In genomic region chr1:230550428-230550827, GRCh38 we compare ENCODE assay signal across 17 cellular contexts.
DNase-seq lines count a peak whose midpoint lies in the region; ATAC-seq, FAIRE-seq and TF ChIP-seq lines count a peak whose summit lies in the region.
"Had no signal": no experiment of that assay in that cellular context is flagged by ENCODE, and none has a peak within 500 bp of the region (broad histone marks: within the 10 kb centered on the region; RNA-seq: fewer than 3 reads in every experiment).

No MANE protein-coding gene starts in this region.

- peak; percentile 50 for DNase-seq in activated CD8-positive, alpha-beta memory T cell treated with anti-CD3 and anti-CD28 coated beads, Interleukin-2, amount 10 ng/mL, durations not matched to agents 7 days and 5 days
- DNase-seq in activated CD8-positive, alpha-beta memory T cell treated with anti-CD3 and anti-CD28 coated beads for 24 hours: no peak
- DNase-seq in NCI-H2029 (lab: John Stamatoyannopoulos, UW) (peak; percentile 63), bronchial epithelial cell (ENCODE audit: low read depth) (peak; percentile 90), HuH-7 (ENCODE audit: low spot score) (no peak), A673 (ENCODE audit: low spot score) (no peak)
- DNase-seq in stimulated activated effector memory CD8-positive, alpha-beta T cell treated with anti-CD3 and anti-CD28 coated beads, Interleukin-12 subunit alpha, Interleukin-12 subunit beta, amount 100 ng/mL, for 72 hours (ENCODE audit: low spot score in 2 of 2): no peak
- DNase-seq: activated naive CD4-positive, alpha-beta T cell treated with anti-CD3 and anti-CD28 coated beads for 36 hours; brain microvascular endothelial cell; left ventricle myocardium inferior; NCI-H1417; NCI-H510A had no signal

- BruUV-seq in A673 (replicated peaks; lab: Mats Ljungman, UMichigan): no TSS peak

- CTCF ChIA-PET in activated CD8-positive, alpha-beta memory T cell treated with anti-CD3 and anti-CD28 coated beads, Interleukin-2, amount 10 ng/mL, durations not matched to agents 7 days and 5 days (lab: Charles Lee): no interaction called here
- CTCF ChIA-PET in A673 (lab: Charles Lee): no interaction called here

- no peaks in the 10 kb centered on the region for H3K4me1 ChIP-seq in A673 (ENCODE audit: insufficient read depth, low read length, poor library complexity, severe bottlenecking)
- H3K4me1 ChIP-seq: HAP-1 had no signal

- H3K27ac Mint-ChIP-seq in activated CD8-positive, alpha-beta memory T cell treated with anti-CD3 and anti-CD28 coated beads, Interleukin-2, amount 10 ng/mL, durations not matched to agents 7 days and 5 days: peak overlapping the region; percentile 54
- no peak overlapping the region for H3K27ac Mint-ChIP-seq in stimulated activated effector memory CD8-positive, alpha-beta T cell treated with anti-CD3 and anti-CD28 coated beads, Interleukin-12 subunit alpha, Interleukin-12 subunit beta, amount 100 ng/mL, for 72 hours
- H3K27ac Mint-ChIP-seq: activated naive CD4-positive, alpha-beta T cell treated with anti-CD3 and anti-CD28 coated beads for 36 hours; stimulated activated naive CD8-positive, alpha-beta T cell treated with anti-CD3 and anti-CD28 coated beads, Interleukin-15, Interleukin-2, amounts not matched to agents 100 ng/mL and 50 ng/mL, for 24 hours had no signal

- FAIRE-seq in bronchial epithelial cell (lab: Jason Lieb, UNC): peak; percentile 62

- no peak overlapping the region for H3K27ac ChIP-seq in A673 (ENCODE audit: low read depth, low read length, poor library complexity, severe bottlenecking)
- H3K27ac ChIP-seq: brain microvascular endothelial cell, hepatocyte, left ventricle myocardium inferior, VCaP had no signal

- peaks cover 13% of the 10 kb centered on the region for H3K4me1 Mint-ChIP-seq in activated CD8-positive, alpha-beta memory T cell treated with anti-CD3 and anti-CD28 coated beads, Interleukin-2, amount 10 ng/mL, durations not matched to agents 7 days and 5 days
- no peaks in the 10 kb centered on the region for H3K4me1 Mint-ChIP-seq in stimulated activated effector memory CD8-positive, alpha-beta T cell treated with anti-CD3 and anti-CD28 coated beads, Interleukin-12 subunit alpha, Interleukin-12 subunit beta, amount 100 ng/mL, for 72 hours

- TF ChIP-seq CTCF in bronchial epithelial cell (IDR thresholded peaks at IDR 0.05; ENCODE audit: insufficient read depth, low read length, severe bottlenecking) (no peak), A673 (conservative IDR thresholded peaks at IDR 0.05; ENCODE audit: low read depth, low read length) (no peak)

- ATAC-seq in activated CD8-positive, alpha-beta memory T cell treated with anti-CD3 and anti-CD28 coated beads, Interleukin-2, amount 10 ng/mL, durations not matched to agents 7 days and 5 days: peak; percentile 69
- ATAC-seq in stimulated activated effector memory CD8-positive, alpha-beta T cell treated with anti-CD3 and anti-CD28 coated beads, Interleukin-12 subunit alpha, Interleukin-12 subunit beta, amount 100 ng/mL, for 72 hours: peak; percentile 79
- ATAC-seq in HG03095 (IDR thresholded peaks at IDR 0.05; ENCODE audit: unreplicated experiment): no peak

- no peak overlapping the region for H3K4me3 ChIP-seq in bronchial epithelial cell (ENCODE audit: low read depth, low read length)
- H3K4me3 ChIP-seq in A673 (ENCODE audit: low read depth, low read length, poor library complexity, severe bottlenecking): no peak overlapping the region
- H3K4me3 ChIP-seq: HAP-1, hepatocyte, left ventricle myocardium inferior had no signal

- no peak overlapping the region for H3K4me3 Mint-ChIP-seq in activated CD8-positive, alpha-beta memory T cell treated with anti-CD3 and anti-CD28 coated beads, Interleukin-2, amount 10 ng/mL, durations not matched to agents 7 days and 5 days
- H3K4me3 Mint-ChIP-seq in stimulated activated effector memory CD8-positive, alpha-beta T cell treated with anti-CD3 and anti-CD28 coated beads, Interleukin-12 subunit alpha, Interleukin-12 subunit beta, amount 100 ng/mL, for 72 hours: no peak overlapping the region
- H3K4me3 Mint-ChIP-seq: activated naive CD4-positive, alpha-beta T cell treated with anti-CD3 and anti-CD28 coated beads for 36 hours; stimulated activated naive CD8-positive, alpha-beta T cell treated with anti-CD3 and anti-CD28 coated beads, Interleukin-15, Interleukin-2, amounts not matched to agents 100 ng/mL and 50 ng/mL, for 24 hours had no signal

- H3K36me3 ChIP-seq in bronchial epithelial cell (ENCODE audit: control insufficient read depth, insufficient read depth, low read length) (no peaks in the 10 kb centered on the region), A673 (ENCODE audit: insufficient read depth, low read length, poor library complexity, severe bottlenecking) (no peaks in the 10 kb centered on the region)
- H3K36me3 ChIP-seq: brain microvascular endothelial cell, HAP-1, left ventricle myocardium inferior had no signal

- intact Hi-C loops in A673 (cut with micrococcal nuclease; ENCODE audit: unreplicated experiment): no loop called here

- no peaks in the 10 kb centered on the region for H3K9me3 Mint-ChIP-seq in activated CD8-positive, alpha-beta memory T cell treated with anti-CD3 and anti-CD28 coated beads, Interleukin-2, amount 10 ng/mL, durations not matched to agents 7 days and 5 days (ENCODE audit: low read depth)
- no peaks in the 10 kb centered on the region for H3K9me3 Mint-ChIP-seq in stimulated activated effector memory CD8-positive, alpha-beta T cell treated with anti-CD3 and anti-CD28 coated beads, Interleukin-12 subunit alpha, Interleukin-12 subunit beta, amount 100 ng/mL, for 72 hours
- H3K9me3 Mint-ChIP-seq: activated naive CD4-positive, alpha-beta T cell treated with anti-CD3 and anti-CD28 coated beads for 36 hours; stimulated activated naive CD8-positive, alpha-beta T cell treated with anti-CD3 and anti-CD28 coated beads, Interleukin-15, Interleukin-2, amounts not matched to agents 100 ng/mL and 50 ng/mL, for 24 hours had no signal

- no peaks in the 10 kb centered on the region for H3K36me3 Mint-ChIP-seq in activated CD8-positive, alpha-beta memory T cell treated with anti-CD3 and anti-CD28 coated beads, Interleukin-2, amount 10 ng/mL, durations not matched to agents 7 days and 5 days
- no peaks in the 10 kb centered on the region for H3K36me3 Mint-ChIP-seq in stimulated activated effector memory CD8-positive, alpha-beta T cell treated with anti-CD3 and anti-CD28 coated beads, Interleukin-12 subunit alpha, Interleukin-12 subunit beta, amount 100 ng/mL, for 72 hours

- peaks cover 52% of the 10 kb centered on the region for H3K27me3 Mint-ChIP-seq in activated CD8-positive, alpha-beta memory T cell treated with anti-CD3 and anti-CD28 coated beads, Interleukin-2, amount 10 ng/mL, durations not matched to agents 7 days and 5 days

- H3K27me3 ChIP-seq in bronchial epithelial cell (ENCODE audit: control insufficient read depth, insufficient read depth, low read length): peaks cover 2% of the 10 kb centered on the region
- H3K27me3 ChIP-seq in A673 (replicated peaks; ENCODE audit: insufficient read depth, low read depth, low read length, poor library complexity): peaks cover 10% of the 10 kb centered on the region
- H3K27me3 ChIP-seq: brain microvascular endothelial cell, hepatocyte had no signal

- POLR2A ChIA-PET in A673 (lab: Charles Lee; ENCODE audit: low non-redundant PET): interaction anchor here (0.6 kb wide), 1 partner anchor 11 kb away, joined by 3 read pairs; no protein-coding TSS in a partner anchor

- H3K9me3 ChIP-seq in A673 (ENCODE audit: low read depth, low read length, poor library complexity, severe bottlenecking): no peaks in the 10 kb centered on the region
- H3K9me3 ChIP-seq: HAP-1, left ventricle myocardium inferior had no signal

Comparison
In these comparisons a context has a peak if more than half of its experiments do, and no peak if none do; other contexts are left out.
1. DNase-seq: peak in activated CD8-positive, alpha-beta memory T cell treated with anti-CD3 and anti-CD28 coated beads, Interleukin-2, amount 10 ng/mL, durations not matched to agents 7 days and 5 days (single experiment), NCI-H2029 (single experiment) and bronchial epithelial cell (single experiment); none in activated CD8-positive, alpha-beta memory T cell treated with anti-CD3 and anti-CD28 coated beads for 24 hours (single experiment), stimulated activated effector memory CD8-positive, alpha-beta T cell treated with anti-CD3 and anti-CD28 coated beads, Interleukin-12 subunit alpha, Interleukin-12 subunit beta, amount 100 ng/mL, for 72 hours (0 of 2), HuH-7 (single experiment) and A673 (single experiment).